ENCODE assay signal across 17 cellular contexts in the genomic region with DNA sequence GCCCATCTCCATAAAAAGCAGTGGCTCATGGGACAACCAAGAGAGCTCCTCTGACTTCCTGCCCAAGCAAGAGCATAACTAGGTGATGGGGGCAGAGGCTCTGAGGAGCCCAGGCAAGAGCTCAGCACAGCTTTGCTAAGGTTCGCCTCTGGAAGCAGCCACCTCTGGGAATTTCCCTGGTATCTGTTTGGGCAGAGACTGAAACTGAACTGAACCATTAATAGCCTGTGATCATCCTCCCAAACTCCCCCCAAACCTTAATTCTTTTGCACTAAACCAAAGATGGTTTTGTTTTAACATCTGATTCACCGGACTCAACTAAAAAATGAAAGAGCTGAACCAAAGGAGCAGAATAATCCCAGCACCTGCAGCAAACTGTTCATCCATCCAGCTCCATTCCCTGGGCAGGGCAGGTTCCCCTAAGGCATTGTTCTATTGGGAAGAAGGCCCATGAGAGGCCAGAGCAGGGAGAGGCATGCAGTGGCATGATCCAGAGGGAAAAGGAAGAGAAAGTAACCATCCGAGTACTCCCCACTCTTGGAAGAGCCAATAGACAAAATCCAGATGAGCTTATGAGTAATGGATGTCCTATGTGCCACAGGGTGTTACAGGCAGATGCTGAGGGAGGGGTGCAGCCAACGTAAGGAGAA.
DNase-seq lines count a peak whose midpoint lies in the region; ATAC-seq and TF ChIP-seq lines count a peak whose summit lies in the region.
"Had no signal": no experiment of that assay in that cellular context is flagged by ENCODE, and none has a peak within 500 bp of the region (broad histone marks: within the 10 kb centered on the region; RNA-seq: fewer than 3 reads in every experiment).

No MANE protein-coding gene starts in this region.

- H3K36me3 Mint-ChIP-seq in effector memory CD8-positive, alpha-beta T cell (ENCODE audit: insufficient read depth): no peaks in the 10 kb centered on the region
- H3K36me3 Mint-ChIP-seq: activated naive CD4-positive, alpha-beta T cell treated with anti-CD3 and anti-CD28 coated beads, Interleukin-2, amount 50 U/mL, for 24 hours; stimulated activated memory B cell treated with anti-CD40 and anti-IgM and Interleukin-4, amounts not matched to agents 10 μg/mL and 1 μg/mL and 100 μg/mL, for 72 hours had no signal

- H3K4me2 ChIP-seq in mammary epithelial cell (ENCODE audit: insufficient read depth, low read depth, low read length): peak overlapping the region; percentile 7

- BruUV-seq in mammary epithelial cell (replicated peaks; lab: Mats Ljungman, UMichigan): no TSS peak

- H3K27ac Mint-ChIP-seq in effector memory CD8-positive, alpha-beta T cell: no peak overlapping the region
- H3K27ac Mint-ChIP-seq: activated naive CD4-positive, alpha-beta T cell treated with anti-CD3 and anti-CD28 coated beads, Interleukin-2, amount 50 U/mL, for 24 hours; stimulated activated memory B cell treated with anti-CD40 and anti-IgM and Interleukin-4, amounts not matched to agents 10 μg/mL and 1 μg/mL and 100 μg/mL, for 72 hours had no signal

- H3K27me3 Mint-ChIP-seq in effector memory CD8-positive, alpha-beta T cell: peaks cover 13 to 58% of the 10 kb centered on the region in 2 donors

- H4K20me1 ChIP-seq in mammary epithelial cell (ENCODE audit: insufficient read depth, low read length): no peaks in the 10 kb centered on the region

- WGBS in mammary epithelial cell (ENCODE audit: low coverage, missing lambda C conversion rate): 2% methylated on average over 4 of the region's 4 CpGs
- 94% methylated on average over 4 of the region's 4 CpGs for WGBS in thymus

- DNase-seq in mammary epithelial cell (peak; percentile 40), islet precursor cell (peak; percentile 7), cortex of kidney (lab: John Stamatoyannopoulos, UW) (no peak), SHP77 (lab: John Stamatoyannopoulos, UW) (no peak)
- no peak for DNase-seq in effector memory CD8-positive, alpha-beta T cell
- DNase-seq: activated CD8-positive, alpha-beta memory T cell treated with anti-CD3 and anti-CD28 coated beads for 24 hours; NCI-H146; right lobe of liver; T-helper 9 cell had no signal

- H3K4me3 ChIP-seq in mammary epithelial cell (replicated peaks in 1 of 3; ENCODE audit: insufficient read depth in 1 of 3, low read depth in 2 of 3, low read length in 3 of 3) (no peak overlapping the region), thymus (ENCODE audit: low read length) (no peak overlapping the region)
- H3K4me3 ChIP-seq: right lobe of liver, SK-N-MC, tibial nerve had no signal

- CTCF ChIA-PET in mammary epithelial cell (lab: Charles Lee; ENCODE audit: low non-redundant PET): no interaction called here

- in situ Hi-C loops in mammary epithelial cell (cut with MboI; ENCODE audit: low sequenced_read_pairs in 2 of 2): no loop called here

- H3K27ac ChIP-seq in mammary epithelial cell (ENCODE audit: insufficient read depth, low read depth, low read length) (peak overlapping the region; percentile 62), thymus (ENCODE audit: low read depth) (peak overlapping the region; percentile 68)
- H3K27ac ChIP-seq: right lobe of liver, SK-N-MC had no signal

- peaks cover 0 to 7% of the 10 kb centered on the region in 2 donors for H3K9me3 Mint-ChIP-seq in effector memory CD8-positive, alpha-beta T cell
- H3K9me3 Mint-ChIP-seq: activated naive CD4-positive, alpha-beta T cell treated with anti-CD3 and anti-CD28 coated beads, Interleukin-2, amount 50 U/mL, for 24 hours had no signal

- ATAC-seq in GM21619 (IDR thresholded peaks at IDR 0.05; ENCODE audit: unreplicated experiment): peak; percentile 46
- ATAC-seq in effector memory CD8-positive, alpha-beta T cell (replicated peaks): no peak
- ATAC-seq: HCT116; HepG2; right lobe of liver; stimulated activated memory B cell treated with anti-CD40 and anti-IgM and Interleukin-4, amounts not matched to agents 10 μg/mL and 1 μg/mL and 100 μg/mL, for 72 hours had no signal

- H2AFZ ChIP-seq in mammary epithelial cell (ENCODE audit: low read depth, low read length): peak overlapping the region; percentile 68

- H3K36me3 ChIP-seq in mammary epithelial cell (ENCODE audit: insufficient read depth, low read length) (no peaks in the 10 kb centered on the region), thymus (ENCODE audit: control insufficient read depth, insufficient read depth) (no peaks in the 10 kb centered on the region)
- H3K36me3 ChIP-seq: right lobe of liver, tibial nerve had no signal

- no peak overlapping the region for H3K4me3 Mint-ChIP-seq in effector memory CD8-positive, alpha-beta T cell
- H3K4me3 Mint-ChIP-seq: activated naive CD4-positive, alpha-beta T cell treated with anti-CD3 and anti-CD28 coated beads, Interleukin-2, amount 50 U/mL, for 24 hours; stimulated activated memory B cell treated with anti-CD40 and anti-IgM and Interleukin-4, amounts not matched to agents 10 μg/mL and 1 μg/mL and 100 μg/mL, for 72 hours had no signal

- H3K27me3 ChIP-seq in mammary epithelial cell (ENCODE audit: insufficient read depth, low read length): no peaks in the 10 kb centered on the region
- H3K27me3 ChIP-seq in thymus (ENCODE audit: control insufficient read depth, insufficient read depth): no peaks in the 10 kb centered on the region
- H3K27me3 ChIP-seq: right lobe of liver, tibial nerve had no signal

- H3K4me1 ChIP-seq in mammary epithelial cell (ENCODE audit: insufficient read depth, low read length) (peaks cover 33% of the 10 kb centered on the region), thymus (ENCODE audit: control insufficient read depth, insufficient read depth, low read length) (no peaks in the 10 kb centered on the region)
- H3K4me1 ChIP-seq: right lobe of liver had no signal

- no peak for TF ChIP-seq CTCF in mammary epithelial cell (conservative IDR thresholded peaks at IDR 0.05 in 1 of 2, IDR thresholded peaks at IDR 0.05 in 1 of 2; ENCODE audit: extremely low read depth in 1 of 2, insufficient read depth in 1 of 2, low read depth in 1 of 2, low read length in 2 of 2)

- H3K9me3 ChIP-seq in mammary epithelial cell (replicated peaks; ENCODE audit: insufficient read depth, low read length): no peaks in the 10 kb centered on the region
- no peaks in the 10 kb centered on the region for H3K9me3 ChIP-seq in thymus (ENCODE audit: control insufficient read depth)
- H3K9me3 ChIP-seq: right lobe of liver, tibial nerve had no signal

- intact Hi-C loops in mammary epithelial cell (cut with micrococcal nuclease): no loop called here

- no peak overlapping the region for H3K9ac ChIP-seq in mammary epithelial cell (ENCODE audit: insufficient read depth, low read length)

- dilution Hi-C loops in mammary epithelial cell (cut with HindIII; ENCODE audit: low sequenced_read_pairs): no loop called here

- H3K79me2 ChIP-seq in mammary epithelial cell (ENCODE audit: insufficient read depth, low read length): no peaks in the 10 kb centered on the region

- no peaks in the 10 kb centered on the region for H3K4me1 Mint-ChIP-seq in effector memory CD8-positive, alpha-beta T cell (ENCODE audit: low read depth in 2 of 2)
- H3K4me1 Mint-ChIP-seq: activated naive CD4-positive, alpha-beta T cell treated with anti-CD3 and anti-CD28 coated beads, Interleukin-2, amount 50 U/mL, for 24 hours; stimulated activated memory B cell treated with anti-CD40 and anti-IgM and Interleukin-4, amounts not matched to agents 10 μg/mL and 1 μg/mL and 100 μg/mL, for 72 hours had no signal

Comparison
In these comparisons a context has a peak if more than half of its experiments do, and no peak if none do; other contexts are left out.
1. DNase-seq: peak in mammary epithelial cell (single experiment) and islet precursor cell (single experiment); none in effector memory CD8-positive, alpha-beta T cell (0 of 3), cortex of kidney (single experiment) and SHP77 (0 of 2).